9 cellular contexts compared by ENCODE assay signal in genomic region chr3:8416965-8417364, GRCh38.
A peak's percentile ranks its signal among the peaks of the same experiment; 100 is the strongest.
DNase-seq lines count a peak whose midpoint lies in the region; ATAC-seq and TF ChIP-seq lines count a peak whose summit lies in the region.
"Had no signal": no experiment of that assay in that cellular context is flagged by ENCODE, and none has a peak within 500 bp of the region (broad histone marks: within the 10 kb centered on the region; RNA-seq: fewer than 3 reads in every experiment).

No MANE protein-coding gene starts in this region.

- peak overlapping the region in 3 of 9 donors; percentile 45 to 67 (median 57) for H3K27ac Mint-ChIP-seq in naive thymus-derived CD4-positive, alpha-beta T cell

- POLR2A ChIA-PET in naive thymus-derived CD4-positive, alpha-beta T cell (lab: Charles Lee), result interaction anchor here (1.1 to 1.9 kb wide), 2 partner anchors 59 to 92 kb away, joined by 4 to 8 read pairs; no protein-coding TSS in a partner anchor

- no peak for TF ChIP-seq POLR2A in body of pancreas (IDR thresholded peaks at IDR 0.05)

- DNase-seq in NCI-H1417 (lab: John Stamatoyannopoulos, UW) (peak in 2 of 3 experiments; percentile 5 to 27), NCI-H1417 treated with DMSO at 0.1 percent for 48 hours (lab: John Stamatoyannopoulos, UW) (no peak), HS-27A (ENCODE audit: low read depth) (peak; percentile 27), body of pancreas (peak; percentile 56 to 75 (median 66)), NOMO-1 treated with dmso at 0.1 percent for 144 hours (lab: John Stamatoyannopoulos, UW; ENCODE audit: unreplicated experiment) (no peak), HPDE6-E6E7 (ENCODE audit: extremely low spot score) (no peak)
- no peak for DNase-seq in naive thymus-derived CD4-positive, alpha-beta T cell
- DNase-seq: heart left ventricle had no signal

- no peaks in the 10 kb centered on the region for H3K4me1 ChIP-seq in body of pancreas
- peaks cover 0 to 7% of the 10 kb centered on the region in 2 donors for H3K4me1 ChIP-seq in naive thymus-derived CD4-positive, alpha-beta T cell (ENCODE audit: control insufficient read depth in 2 of 2, insufficient read depth in 2 of 2, low read length in 2 of 2)

- 47 to 52% methylated on average over 4 of the region's 4 CpGs for WGBS in body of pancreas, 2 donors

- ATAC-seq in body of pancreas, result peak; percentile 86
- peak; percentile 28 for ATAC-seq in naive thymus-derived CD4-positive, alpha-beta T cell
- no peak for ATAC-seq in HG03196 (IDR thresholded peaks at IDR 0.05; ENCODE audit: unreplicated experiment)

- no peaks in the 10 kb centered on the region for H3K36me3 Mint-ChIP-seq in naive thymus-derived CD4-positive, alpha-beta T cell

- peaks cover 0 to 14% (median 8%) of the 10 kb centered on the region in 7 donors for H3K4me1 Mint-ChIP-seq in naive thymus-derived CD4-positive, alpha-beta T cell

- no peaks in the 10 kb centered on the region for H3K36me3 ChIP-seq in body of pancreas (replicated peaks in 1 of 2; ENCODE audit: insufficient read depth in 1 of 2, low read depth in 2 of 2)
- no peaks in the 10 kb centered on the region for H3K36me3 ChIP-seq in naive thymus-derived CD4-positive, alpha-beta T cell (ENCODE audit: control insufficient read depth in 2 of 3, insufficient read depth in 3 of 3, low read length in 3 of 3)
- H3K36me3 ChIP-seq: heart left ventricle had no signal

- no peak overlapping the region for H3K4me3 Mint-ChIP-seq in naive thymus-derived CD4-positive, alpha-beta T cell

- H3K9me3 ChIP-seq in body of pancreas, result no peaks in the 10 kb centered on the region
- H3K9me3 ChIP-seq in naive thymus-derived CD4-positive, alpha-beta T cell (ENCODE audit: control insufficient read depth in 2 of 3, low read length in 3 of 3), result no peaks in the 10 kb centered on the region
- H3K9me3 ChIP-seq: heart left ventricle had no signal

- intact Hi-C loops in body of pancreas (cut with DNase I), result no loop called here
- intact Hi-C loops in naive thymus-derived CD4-positive, alpha-beta T cell (cut with micrococcal nuclease), result loop anchor here (1.0 to 5.0 kb wide), 7 partner anchors 60 to 1130 kb away; no protein-coding TSS in a partner anchor

- no peak overlapping the region for H3K4me3 ChIP-seq in body of pancreas
- no peak overlapping the region for H3K4me3 ChIP-seq in naive thymus-derived CD4-positive, alpha-beta T cell (ENCODE audit: low read length)

- no peaks in the 10 kb centered on the region for H3K27me3 ChIP-seq in body of pancreas
- H3K27me3 ChIP-seq in naive thymus-derived CD4-positive, alpha-beta T cell (ENCODE audit: control insufficient read depth in 2 of 2, insufficient read depth in 2 of 2, low read length in 2 of 2), result no peaks in the 10 kb centered on the region
- H3K27me3 ChIP-seq: heart left ventricle had no signal

- no peak for TF ChIP-seq CTCF in body of pancreas (IDR thresholded peaks at IDR 0.05)

- H3K9me3 Mint-ChIP-seq in naive thymus-derived CD4-positive, alpha-beta T cell, result no peaks in the 10 kb centered on the region

- peak overlapping the region in 2 of 4 donors; percentile 46 to 60 for H3K27ac ChIP-seq in body of pancreas
- H3K27ac ChIP-seq in naive thymus-derived CD4-positive, alpha-beta T cell (ENCODE audit: low read depth, low read length), result no peak overlapping the region
- H3K27ac ChIP-seq: heart left ventricle had no signal

- CTCF ChIA-PET in naive thymus-derived CD4-positive, alpha-beta T cell (lab: Charles Lee), result interaction anchor here (0.7 to 4.6 kb wide), 12 partner anchors 8 to 616 kb away, joined by 3 to 85 read pairs (median 6); no protein-coding TSS in a partner anchor

- H3K27me3 Mint-ChIP-seq in naive thymus-derived CD4-positive, alpha-beta T cell, result no peaks in the 10 kb centered on the region

Comparison
In these comparisons a context has a peak if more than half of its experiments do, and no peak if none do; other contexts are left out.
1. DNase-seq: peak in NCI-H1417 (2 of 3), HS-27A (single experiment) and body of pancreas (4 of 4); none in NCI-H1417 treated with DMSO at 0.1 percent for 48 hours (single experiment), naive thymus-derived CD4-positive, alpha-beta T cell (0 of 9), NOMO-1 treated with dmso at 0.1 percent for 144 hours (single experiment) and HPDE6-E6E7 (single experiment).